ENCODE assay signal across 1 cellular context in the genomic region with DNA sequence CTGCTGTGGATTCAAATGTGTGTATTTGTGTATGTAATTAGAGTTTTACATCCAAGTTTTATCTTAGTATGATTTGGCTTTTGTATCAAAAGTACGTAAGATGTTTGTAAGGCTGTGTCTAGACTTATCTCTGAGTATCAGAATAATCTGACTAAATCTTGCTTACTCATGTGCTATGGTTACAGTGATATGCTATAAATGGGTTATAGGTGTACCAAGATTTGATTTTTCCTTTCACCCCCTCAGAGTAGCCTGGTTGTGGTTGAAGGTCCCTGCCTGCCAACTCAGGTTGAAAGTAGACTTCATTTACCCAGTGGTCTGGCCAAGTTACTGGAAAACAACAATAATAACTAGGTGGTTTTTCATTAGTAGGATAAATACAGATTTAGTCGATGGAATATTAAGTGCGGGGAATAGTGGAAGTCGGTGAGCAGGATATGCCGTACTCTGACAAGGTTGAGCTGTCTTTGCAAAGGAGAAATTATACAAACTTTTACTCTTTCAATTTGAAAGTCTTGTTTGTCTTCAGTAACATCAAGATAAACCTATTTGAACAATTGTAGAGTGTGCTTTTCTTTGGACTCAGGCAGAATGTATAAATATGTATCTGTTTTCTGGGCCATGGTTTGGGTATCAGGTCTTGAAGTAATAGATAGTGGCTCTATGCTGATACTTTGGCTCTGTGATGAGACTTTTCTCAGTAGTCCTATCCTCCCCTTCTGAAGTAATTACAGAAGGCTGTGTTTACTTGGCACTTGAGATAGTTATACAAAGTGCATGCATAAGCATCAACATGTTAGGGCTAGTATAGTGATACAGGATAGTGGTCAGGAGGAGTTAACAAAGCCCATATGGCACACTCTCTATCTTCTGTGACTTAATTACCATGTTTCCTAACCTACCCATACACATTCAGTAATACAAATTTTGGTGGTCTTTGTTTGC.
TF ChIP-seq lines count a peak whose summit lies in the region.

No MANE protein-coding gene starts in this region.

TF ChIP-seq in K562, 482 proteins besides CTCF, POLR2A, EP300 and RAD21 (continued from another document and continues in another):
- TF ChIP-seq, protein P1, sequence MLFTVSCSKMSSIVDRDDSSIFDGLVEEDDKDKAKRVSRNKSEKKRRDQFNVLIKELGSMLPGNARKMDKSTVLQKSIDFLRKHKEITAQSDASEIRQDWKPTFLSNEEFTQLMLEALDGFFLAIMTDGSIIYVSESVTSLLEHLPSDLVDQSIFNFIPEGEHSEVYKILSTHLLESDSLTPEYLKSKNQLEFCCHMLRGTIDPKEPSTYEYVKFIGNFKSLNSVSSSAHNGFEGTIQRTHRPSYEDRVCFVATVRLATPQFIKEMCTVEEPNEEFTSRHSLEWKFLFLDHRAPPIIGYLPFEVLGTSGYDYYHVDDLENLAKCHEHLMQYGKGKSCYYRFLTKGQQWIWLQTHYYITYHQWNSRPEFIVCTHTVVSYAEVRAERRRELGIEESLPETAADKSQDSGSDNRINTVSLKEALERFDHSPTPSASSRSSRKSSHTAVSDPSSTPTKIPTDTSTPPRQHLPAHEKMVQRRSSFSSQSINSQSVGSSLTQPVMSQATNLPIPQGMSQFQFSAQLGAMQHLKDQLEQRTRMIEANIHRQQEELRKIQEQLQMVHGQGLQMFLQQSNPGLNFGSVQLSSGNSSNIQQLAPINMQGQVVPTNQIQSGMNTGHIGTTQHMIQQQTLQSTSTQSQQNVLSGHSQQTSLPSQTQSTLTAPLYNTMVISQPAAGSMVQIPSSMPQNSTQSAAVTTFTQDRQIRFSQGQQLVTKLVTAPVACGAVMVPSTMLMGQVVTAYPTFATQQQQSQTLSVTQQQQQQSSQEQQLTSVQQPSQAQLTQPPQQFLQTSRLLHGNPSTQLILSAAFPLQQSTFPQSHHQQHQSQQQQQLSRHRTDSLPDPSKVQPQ (CRISPR knock-in tag; IDR thresholded peaks at IDR 0.05; ENCODE audit: borderline replicate concordance) = no peak
- TF ChIP-seq, protein P2, sequence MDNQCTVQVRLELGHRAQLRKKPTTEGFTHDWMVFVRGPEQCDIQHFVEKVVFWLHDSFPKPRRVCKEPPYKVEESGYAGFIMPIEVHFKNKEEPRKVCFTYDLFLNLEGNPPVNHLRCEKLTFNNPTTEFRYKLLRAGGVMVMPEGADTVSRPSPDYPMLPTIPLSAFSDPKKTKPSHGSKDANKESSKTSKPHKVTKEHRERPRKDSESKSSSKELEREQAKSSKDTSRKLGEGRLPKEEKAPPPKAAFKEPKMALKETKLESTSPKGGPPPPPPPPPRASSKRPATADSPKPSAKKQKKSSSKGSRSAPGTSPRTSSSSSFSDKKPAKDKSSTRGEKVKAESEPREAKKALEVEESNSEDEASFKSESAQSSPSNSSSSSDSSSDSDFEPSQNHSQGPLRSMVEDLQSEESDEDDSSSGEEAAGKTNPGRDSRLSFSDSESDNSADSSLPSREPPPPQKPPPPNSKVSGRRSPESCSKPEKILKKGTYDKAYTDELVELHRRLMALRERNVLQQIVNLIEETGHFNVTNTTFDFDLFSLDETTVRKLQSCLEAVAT (IDR thresholded peaks at IDR 0.05) = peak in 1 of 2 experiments; percentile 88; a peak in 2 of 4 replicates
- TF ChIP-seq STAT5B (CRISPR knock-in tag; IDR thresholded peaks at IDR 0.05) = no peak
- TF ChIP-seq TAF9B (IDR thresholded peaks at IDR 0.05; ENCODE audit: partially characterized antibody) = no peak
- no peak for TF ChIP-seq RB1 (IDR thresholded peaks at IDR 0.05; ENCODE audit: low read depth)
- TF ChIP-seq, protein P3, sequence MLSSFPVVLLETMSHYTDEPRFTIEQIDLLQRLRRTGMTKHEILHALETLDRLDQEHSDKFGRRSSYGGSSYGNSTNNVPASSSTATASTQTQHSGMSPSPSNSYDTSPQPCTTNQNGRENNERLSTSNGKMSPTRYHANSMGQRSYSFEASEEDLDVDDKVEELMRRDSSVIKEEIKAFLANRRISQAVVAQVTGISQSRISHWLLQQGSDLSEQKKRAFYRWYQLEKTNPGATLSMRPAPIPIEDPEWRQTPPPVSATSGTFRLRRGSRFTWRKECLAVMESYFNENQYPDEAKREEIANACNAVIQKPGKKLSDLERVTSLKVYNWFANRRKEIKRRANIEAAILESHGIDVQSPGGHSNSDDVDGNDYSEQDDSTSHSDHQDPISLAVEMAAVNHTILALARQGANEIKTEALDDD (IDR thresholded peaks at IDR 0.05) = peak; percentile 86
- TF ChIP-seq CC2D1A (IDR thresholded peaks at IDR 0.05) = peak; percentile 84; the same call in 1 of the 2 replicates
- TF ChIP-seq MYNN (IDR thresholded peaks at IDR 0.05) = no peak
- TF ChIP-seq MYNN (CRISPR knock-in tag; IDR thresholded peaks at IDR 0.05) = no peak
- TF ChIP-seq, protein P4, sequence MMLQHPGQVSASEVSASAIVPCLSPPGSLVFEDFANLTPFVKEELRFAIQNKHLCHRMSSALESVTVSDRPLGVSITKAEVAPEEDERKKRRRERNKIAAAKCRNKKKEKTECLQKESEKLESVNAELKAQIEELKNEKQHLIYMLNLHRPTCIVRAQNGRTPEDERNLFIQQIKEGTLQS (IDR thresholded peaks at IDR 0.05) = no peak
- TF ChIP-seq, protein P4 (CRISPR knock-in tag; conservative IDR thresholded peaks at IDR 0.05) = no peak
- no peak for TF ChIP-seq CBX2 (IDR thresholded peaks at IDR 0.05; ENCODE audit: insufficient read depth, low read length, poor library complexity, severe bottlenecking)
- TF ChIP-seq, protein P5, sequence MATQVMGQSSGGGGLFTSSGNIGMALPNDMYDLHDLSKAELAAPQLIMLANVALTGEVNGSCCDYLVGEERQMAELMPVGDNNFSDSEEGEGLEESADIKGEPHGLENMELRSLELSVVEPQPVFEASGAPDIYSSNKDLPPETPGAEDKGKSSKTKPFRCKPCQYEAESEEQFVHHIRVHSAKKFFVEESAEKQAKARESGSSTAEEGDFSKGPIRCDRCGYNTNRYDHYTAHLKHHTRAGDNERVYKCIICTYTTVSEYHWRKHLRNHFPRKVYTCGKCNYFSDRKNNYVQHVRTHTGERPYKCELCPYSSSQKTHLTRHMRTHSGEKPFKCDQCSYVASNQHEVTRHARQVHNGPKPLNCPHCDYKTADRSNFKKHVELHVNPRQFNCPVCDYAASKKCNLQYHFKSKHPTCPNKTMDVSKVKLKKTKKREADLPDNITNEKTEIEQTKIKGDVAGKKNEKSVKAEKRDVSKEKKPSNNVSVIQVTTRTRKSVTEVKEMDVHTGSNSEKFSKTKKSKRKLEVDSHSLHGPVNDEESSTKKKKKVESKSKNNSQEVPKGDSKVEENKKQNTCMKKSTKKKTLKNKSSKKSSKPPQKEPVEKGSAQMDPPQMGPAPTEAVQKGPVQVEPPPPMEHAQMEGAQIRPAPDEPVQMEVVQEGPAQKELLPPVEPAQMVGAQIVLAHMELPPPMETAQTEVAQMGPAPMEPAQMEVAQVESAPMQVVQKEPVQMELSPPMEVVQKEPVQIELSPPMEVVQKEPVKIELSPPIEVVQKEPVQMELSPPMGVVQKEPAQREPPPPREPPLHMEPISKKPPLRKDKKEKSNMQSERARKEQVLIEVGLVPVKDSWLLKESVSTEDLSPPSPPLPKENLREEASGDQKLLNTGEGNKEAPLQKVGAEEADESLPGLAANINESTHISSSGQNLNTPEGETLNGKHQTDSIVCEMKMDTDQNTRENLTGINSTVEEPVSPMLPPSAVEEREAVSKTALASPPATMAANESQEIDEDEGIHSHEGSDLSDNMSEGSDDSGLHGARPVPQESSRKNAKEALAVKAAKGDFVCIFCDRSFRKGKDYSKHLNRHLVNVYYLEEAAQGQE (CRISPR knock-in tag; IDR thresholded peaks at IDR 0.05; ENCODE audit: low read depth) = no peak
- no peak for TF ChIP-seq BRCA1 (IDR thresholded peaks at IDR 0.05)
- no peak for TF ChIP-seq BRCA1 (CRISPR knock-in tag; IDR thresholded peaks at IDR 0.05)
- TF ChIP-seq, protein P6, sequence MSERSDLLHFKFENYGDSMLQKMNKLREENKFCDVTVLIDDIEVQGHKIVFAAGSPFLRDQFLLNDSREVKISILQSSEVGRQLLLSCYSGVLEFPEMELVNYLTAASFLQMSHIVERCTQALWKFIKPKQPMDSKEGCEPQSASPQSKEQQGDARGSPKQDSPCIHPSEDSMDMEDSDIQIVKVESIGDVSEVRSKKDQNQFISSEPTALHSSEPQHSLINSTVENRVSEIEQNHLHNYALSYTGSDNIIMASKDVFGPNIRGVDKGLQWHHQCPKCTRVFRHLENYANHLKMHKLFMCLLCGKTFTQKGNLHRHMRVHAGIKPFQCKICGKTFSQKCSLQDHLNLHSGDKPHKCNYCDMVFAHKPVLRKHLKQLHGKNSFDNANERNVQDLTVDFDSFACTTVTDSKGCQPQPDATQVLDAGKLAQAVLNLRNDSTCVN (CRISPR knock-in tag; IDR thresholded peaks at IDR 0.05) = no peak
- TF ChIP-seq, protein P7, sequence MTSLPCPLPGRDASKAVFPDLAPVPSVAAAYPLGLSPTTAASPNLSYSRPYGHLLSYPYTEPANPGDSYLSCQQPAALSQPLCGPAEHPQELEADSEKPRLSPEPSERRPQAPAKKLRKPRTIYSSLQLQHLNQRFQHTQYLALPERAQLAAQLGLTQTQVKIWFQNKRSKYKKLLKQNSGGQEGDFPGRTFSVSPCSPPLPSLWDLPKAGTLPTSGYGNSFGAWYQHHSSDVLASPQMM (CRISPR knock-in tag; IDR thresholded peaks at IDR 0.05) = no peak
- no peak for TF ChIP-seq HNRNPL (IDR thresholded peaks at IDR 0.05; ENCODE audit: low read depth, low read length)
- no peak for TF ChIP-seq FOXA3 (CRISPR knock-in tag; conservative IDR thresholded peaks at IDR 0.05 in 1 of 2, IDR thresholded peaks at IDR 0.05 in 1 of 2)
- no peak for TF ChIP-seq HDAC2 (IDR thresholded peaks at IDR 0.05)
- TF ChIP-seq NELFE (IDR thresholded peaks at IDR 0.05; ENCODE audit: insufficient read depth, insufficient read length) = no peak
- TF ChIP-seq, protein P8, sequence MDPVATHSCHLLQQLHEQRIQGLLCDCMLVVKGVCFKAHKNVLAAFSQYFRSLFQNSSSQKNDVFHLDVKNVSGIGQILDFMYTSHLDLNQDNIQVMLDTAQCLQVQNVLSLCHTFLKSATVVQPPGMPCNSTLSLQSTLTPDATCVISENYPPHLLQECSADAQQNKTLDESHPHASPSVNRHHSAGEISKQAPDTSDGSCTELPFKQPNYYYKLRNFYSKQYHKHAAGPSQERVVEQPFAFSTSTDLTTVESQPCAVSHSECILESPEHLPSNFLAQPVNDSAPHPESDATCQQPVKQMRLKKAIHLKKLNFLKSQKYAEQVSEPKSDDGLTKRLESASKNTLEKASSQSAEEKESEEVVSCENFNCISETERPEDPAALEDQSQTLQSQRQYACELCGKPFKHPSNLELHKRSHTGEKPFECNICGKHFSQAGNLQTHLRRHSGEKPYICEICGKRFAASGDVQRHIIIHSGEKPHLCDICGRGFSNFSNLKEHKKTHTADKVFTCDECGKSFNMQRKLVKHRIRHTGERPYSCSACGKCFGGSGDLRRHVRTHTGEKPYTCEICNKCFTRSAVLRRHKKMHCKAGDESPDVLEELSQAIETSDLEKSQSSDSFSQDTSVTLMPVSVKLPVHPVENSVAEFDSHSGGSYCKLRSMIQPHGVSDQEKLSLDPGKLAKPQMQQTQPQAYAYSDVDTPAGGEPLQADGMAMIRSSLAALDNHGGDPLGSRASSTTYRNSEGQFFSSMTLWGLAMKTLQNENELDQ (CRISPR knock-in tag; IDR thresholded peaks at IDR 0.05; ENCODE audit: borderline replicate concordance) = no peak
- TF ChIP-seq ZNF764 (CRISPR knock-in tag; IDR thresholded peaks at IDR 0.05; ENCODE audit: low read depth) = no peak
- TF ChIP-seq, protein P9, sequence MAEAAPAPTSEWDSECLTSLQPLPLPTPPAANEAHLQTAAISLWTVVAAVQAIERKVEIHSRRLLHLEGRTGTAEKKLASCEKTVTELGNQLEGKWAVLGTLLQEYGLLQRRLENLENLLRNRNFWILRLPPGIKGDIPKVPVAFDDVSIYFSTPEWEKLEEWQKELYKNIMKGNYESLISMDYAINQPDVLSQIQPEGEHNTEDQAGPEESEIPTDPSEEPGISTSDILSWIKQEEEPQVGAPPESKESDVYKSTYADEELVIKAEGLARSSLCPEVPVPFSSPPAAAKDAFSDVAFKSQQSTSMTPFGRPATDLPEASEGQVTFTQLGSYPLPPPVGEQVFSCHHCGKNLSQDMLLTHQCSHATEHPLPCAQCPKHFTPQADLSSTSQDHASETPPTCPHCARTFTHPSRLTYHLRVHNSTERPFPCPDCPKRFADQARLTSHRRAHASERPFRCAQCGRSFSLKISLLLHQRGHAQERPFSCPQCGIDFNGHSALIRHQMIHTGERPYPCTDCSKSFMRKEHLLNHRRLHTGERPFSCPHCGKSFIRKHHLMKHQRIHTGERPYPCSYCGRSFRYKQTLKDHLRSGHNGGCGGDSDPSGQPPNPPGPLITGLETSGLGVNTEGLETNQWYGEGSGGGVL (CRISPR knock-in tag; IDR thresholded peaks at IDR 0.05) = no peak
- TF ChIP-seq, protein P10, sequence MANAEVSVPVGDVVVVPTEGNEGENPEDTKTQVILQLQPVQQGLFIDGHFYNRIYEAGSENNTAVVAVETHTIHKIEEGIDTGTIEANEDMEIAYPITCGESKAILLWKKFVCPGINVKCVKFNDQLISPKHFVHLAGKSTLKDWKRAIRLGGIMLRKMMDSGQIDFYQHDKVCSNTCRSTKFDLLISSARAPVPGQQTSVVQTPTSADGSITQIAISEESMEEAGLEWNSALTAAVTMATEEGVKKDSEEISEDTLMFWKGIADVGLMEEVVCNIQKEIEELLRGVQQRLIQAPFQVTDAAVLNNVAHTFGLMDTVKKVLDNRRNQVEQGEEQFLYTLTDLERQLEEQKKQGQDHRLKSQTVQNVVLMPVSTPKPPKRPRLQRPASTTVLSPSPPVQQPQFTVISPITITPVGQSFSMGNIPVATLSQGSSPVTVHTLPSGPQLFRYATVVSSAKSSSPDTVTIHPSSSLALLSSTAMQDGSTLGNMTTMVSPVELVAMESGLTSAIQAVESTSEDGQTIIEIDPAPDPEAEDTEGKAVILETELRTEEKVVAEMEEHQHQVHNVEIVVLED (CRISPR knock-in tag; IDR thresholded peaks at IDR 0.05) = no peak
- no peak for TF ChIP-seq CTBP1 (IDR thresholded peaks at IDR 0.05; ENCODE audit: borderline replicate concordance)
- TF ChIP-seq RFX1 (IDR thresholded peaks at IDR 0.05) = peak; percentile 3; the same call in 1 of the 2 replicates
- TF ChIP-seq XRCC3 (IDR thresholded peaks at IDR 0.05) = no peak
- no peak for TF ChIP-seq TOE1 (IDR thresholded peaks at IDR 0.05; ENCODE audit: borderline replicate concordance)
- TF ChIP-seq TOE1 (CRISPR knock-in tag; IDR thresholded peaks at IDR 0.05; ENCODE audit: borderline replicate concordance, low read depth) = no peak
- no peak for TF ChIP-seq E2F3 (CRISPR knock-in tag; IDR thresholded peaks at IDR 0.05)
- TF ChIP-seq FOXK1 (CRISPR knock-in tag; IDR thresholded peaks at IDR 0.05; ENCODE audit: borderline replicate concordance) = no peak
- TF ChIP-seq SMARCE1 (IDR thresholded peaks at IDR 0.05) = no peak
- TF ChIP-seq ZNF780A (CRISPR knock-in tag; IDR thresholded peaks at IDR 0.05) = no peak
- TF ChIP-seq TCF3 (CRISPR knock-in tag; IDR thresholded peaks at IDR 0.05) = peak; percentile 8; the same call in 1 of the 2 replicates
- no peak for TF ChIP-seq NFE2L1 (tag; IDR thresholded peaks at IDR 0.05; ENCODE audit: borderline replicate concordance, low read depth)
- no peak for TF ChIP-seq KAT2B (IDR thresholded peaks at IDR 0.05; ENCODE audit: low read depth, low read length)
- no peak for TF ChIP-seq NEUROD1 (IDR thresholded peaks at IDR 0.05; ENCODE audit: borderline replicate concordance, low read depth, low read length, partially characterized antibody)
